8 cellular contexts compared by ENCODE assay signal in the genomic region with DNA sequence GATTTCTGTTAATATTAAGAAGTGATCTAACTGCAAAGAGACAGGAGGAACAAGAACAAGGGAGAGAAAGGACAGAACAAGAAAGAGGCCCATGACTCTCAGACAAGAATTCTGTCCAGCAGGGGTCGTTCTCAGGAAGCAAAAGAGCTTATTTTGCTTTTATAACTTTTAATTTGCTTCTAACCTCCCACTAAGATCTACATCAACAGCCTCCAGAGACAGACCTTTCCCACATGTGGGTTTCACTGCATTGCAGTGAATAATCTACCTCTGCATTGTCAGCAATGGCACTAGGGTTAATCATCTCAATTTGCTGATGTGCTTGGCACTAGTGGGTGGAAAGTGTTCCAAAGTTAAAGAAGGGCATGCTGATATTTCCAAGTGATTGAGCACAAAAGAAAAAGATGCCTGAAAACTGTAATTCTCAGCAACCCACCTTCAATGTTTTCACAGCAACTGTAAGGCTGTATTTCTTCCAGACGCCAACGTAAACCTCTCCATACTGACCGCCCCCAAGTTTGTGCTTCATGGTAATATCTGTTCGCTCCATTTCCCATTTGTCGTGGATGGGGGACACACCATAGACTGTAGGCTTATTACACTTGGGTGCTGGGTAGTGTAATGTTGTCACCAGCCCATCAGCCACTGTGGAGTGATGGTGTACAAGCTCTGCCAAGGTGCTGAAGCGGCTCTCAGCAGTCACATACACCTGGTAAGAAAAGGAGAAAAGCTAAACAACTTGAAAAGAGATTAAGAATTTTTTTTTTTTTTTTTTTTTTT. TPM values are rescaled to one million over a fixed set of nuclear protein-coding genes. Genes with fewer than 3 reads are reported as not detected.
DNase-seq lines count a peak whose midpoint lies in the region; ATAC-seq and TF ChIP-seq lines count a peak whose summit lies in the region.

No MANE protein-coding gene starts in this region.

- CTCF ChIA-PET in PC-9 (lab: Charles Lee) (interaction anchor here (0.6 to 1.0 kb wide), 3 partner anchors 23 to 60 kb away, joined by 3 to 6 read pairs (median 4); no protein-coding TSS in a partner anchor), mammary epithelial cell (lab: Charles Lee; ENCODE audit: low non-redundant PET) (interaction anchor here (0.8 kb wide), 1 partner anchor 241 kb away, joined by 4 read pairs; no protein-coding TSS in a partner anchor)

- DNase-seq in stimulated activated CD4-positive, alpha-beta T cell treated with anti-CD3 and anti-CD28 coated beads, Interleukin-15, amount 100 ng/mL, for 24 hours: peak; percentile 51
- no peak for DNase-seq in stimulated activated CD4-positive, alpha-beta T cell treated with anti-CD3 and anti-CD28 coated beads, Interleukin-12 subunit alpha, Interleukin-12 subunit beta, amount 100 ng/mL, for 4 hours
- DNase-seq in PC-9 (peak; percentile 15 to 40), mammary epithelial cell (no peak), stomach (no peak), AG08396 (ENCODE audit: low spot score) (no peak)

- no peak overlapping the region for H3K27ac ChIP-seq in PC-9
- no peak overlapping the region for H3K27ac ChIP-seq in mammary epithelial cell (ENCODE audit: insufficient read depth, low read depth, low read length)
- H3K27ac ChIP-seq in liver (ENCODE audit: low read depth in 1 of 2, low read length in 2 of 2): peak overlapping the region in 1 of 2 donors; percentile 9
- no peak overlapping the region for H3K27ac ChIP-seq in stomach

- no peak for ATAC-seq in HG03280 (IDR thresholded peaks at IDR 0.05; ENCODE audit: unreplicated experiment)

- no peaks in the 10 kb centered on the region for H3K27me3 ChIP-seq in PC-9 (ENCODE audit: insufficient read depth, low read depth)
- no peaks in the 10 kb centered on the region for H3K27me3 ChIP-seq in mammary epithelial cell (ENCODE audit: insufficient read depth, low read length)
- H3K27me3 ChIP-seq in liver (ENCODE audit: control insufficient read depth in 4 of 4, insufficient read depth in 4 of 4, low read length in 3 of 4): no peaks in the 10 kb centered on the region
- H3K27me3 ChIP-seq in stomach: no peaks in the 10 kb centered on the region

- H3K4me3 ChIP-seq in PC-9 (no peak overlapping the region), mammary epithelial cell (replicated peaks in 1 of 3; ENCODE audit: insufficient read depth in 1 of 3, low read depth in 2 of 3, low read length in 3 of 3) (no peak overlapping the region), liver (ENCODE audit: low read depth in 1 of 3, low read length in 3 of 3) (no peak overlapping the region), stomach (no peak overlapping the region)

- peaks cover 41% of the 10 kb centered on the region for H3K36me3 ChIP-seq in PC-9 (ENCODE audit: low read depth)
- peaks cover 34% of the 10 kb centered on the region for H3K36me3 ChIP-seq in mammary epithelial cell (ENCODE audit: insufficient read depth, low read length)
- H3K36me3 ChIP-seq in liver (ENCODE audit: control insufficient read depth in 4 of 4, insufficient read depth in 3 of 4, low read depth in 1 of 4, low read length in 3 of 4): peaks cover 1 to 8% (median 6%) of the 10 kb centered on the region in 4 donors
- peaks cover 5 to 71% (median 60%) of the 10 kb centered on the region in 4 donors for H3K36me3 ChIP-seq in stomach

- no peaks in the 10 kb centered on the region for H3K9me2 ChIP-seq in PC-9 (ENCODE audit: insufficient read depth)

- dilution Hi-C loops in mammary epithelial cell (cut with HindIII; ENCODE audit: low sequenced_read_pairs): no loop called here

- TF ChIP-seq CTCF in PC-9 (conservative IDR thresholded peaks at IDR 0.05) (peak; percentile 78), mammary epithelial cell (conservative IDR thresholded peaks at IDR 0.05 in 1 of 2, IDR thresholded peaks at IDR 0.05 in 1 of 2; ENCODE audit: extremely low read depth in 1 of 2, insufficient read depth in 1 of 2, low read depth in 1 of 2, low read length in 2 of 2) (peak; percentile 55 to 64), liver (IDR thresholded peaks at IDR 0.05; ENCODE audit: low read depth, low read length, missing input control) (peak; percentile 55), stomach (IDR thresholded peaks at IDR 0.05) (peak in 4 of 7 experiments; percentile 40 to 62 (median 54))

- H3K9me3 ChIP-seq in PC-9 (ENCODE audit: insufficient read depth, low read depth): no peaks in the 10 kb centered on the region
- no peaks in the 10 kb centered on the region for H3K9me3 ChIP-seq in mammary epithelial cell (replicated peaks; ENCODE audit: insufficient read depth, low read length)
- H3K9me3 ChIP-seq in liver (ENCODE audit: control insufficient read depth in 4 of 4, low read length in 3 of 4): no peaks in the 10 kb centered on the region
- no peaks in the 10 kb centered on the region for H3K9me3 ChIP-seq in stomach

- BruUV-seq in PC-9 (replicated peaks; lab: Mats Ljungman, UMichigan) (no TSS peak), mammary epithelial cell (replicated peaks; lab: Mats Ljungman, UMichigan) (no TSS peak)

- WGBS in mammary epithelial cell (ENCODE audit: low coverage, missing lambda C conversion rate): 83% methylated on average over 7 of the region's 7 CpGs
- WGBS in liver: 85% methylated on average over 7 of the region's 7 CpGs
- 81 to 86% (median 86%) methylated on average over 7 of the region's 7 CpGs for WGBS in stomach, 5 donors

- H4K20me1 ChIP-seq in PC-9 (ENCODE audit: insufficient read depth) (no peaks in the 10 kb centered on the region), mammary epithelial cell (ENCODE audit: insufficient read depth, low read length) (no peaks in the 10 kb centered on the region)

- no peak overlapping the region for H3K9ac ChIP-seq in mammary epithelial cell (ENCODE audit: insufficient read depth, low read length)
- peak overlapping the region in 1 of 2 donors; percentile 16 for H3K9ac ChIP-seq in liver (ENCODE audit: low read depth in 1 of 2, low read length in 2 of 2)

- no peak overlapping the region for H2AFZ ChIP-seq in PC-9
- H2AFZ ChIP-seq in mammary epithelial cell (ENCODE audit: low read depth, low read length): no peak overlapping the region

- H3K4me1 ChIP-seq in PC-9 (replicated peaks; ENCODE audit: insufficient read depth) (no peaks in the 10 kb centered on the region; the same call in 1 of the 2 replicates), mammary epithelial cell (ENCODE audit: insufficient read depth, low read length) (peaks cover 21% of the 10 kb centered on the region), liver (ENCODE audit: control insufficient read depth in 4 of 4, insufficient read depth in 4 of 4, low read length in 3 of 4) (peaks cover 3 to 23% (median 18%) of the 10 kb centered on the region in 4 donors), stomach (peaks cover 0 to 7% (median 2%) of the 10 kb centered on the region in 4 donors)

- in situ Hi-C loops in mammary epithelial cell (cut with MboI; ENCODE audit: low sequenced_read_pairs in 2 of 2): loop anchor here in 1 of 2 donors (25.0 kb wide), 1 partner anchor 91 kb away; no protein-coding TSS in a partner anchor

- POLR2A ChIA-PET in PC-9 (lab: Charles Lee; ENCODE audit: unreplicated experiment): interaction anchor here (0.6 kb wide), 1 partner anchor 110 kb away, joined by 3 read pairs; no protein-coding TSS in a partner anchor

- no peak overlapping the region for H3K4me2 ChIP-seq in PC-9
- no peak overlapping the region for H3K4me2 ChIP-seq in mammary epithelial cell (ENCODE audit: insufficient read depth, low read depth, low read length)

- peaks cover 4% of the 10 kb centered on the region; the same call in 1 of the 2 replicates for H3F3A ChIP-seq in PC-9 (ENCODE audit: insufficient read depth, low read depth)

- peak; percentile 86 to 89 for TF ChIP-seq RAD21 in liver (IDR thresholded peaks at IDR 0.05)

- intact Hi-C loops in PC-9 (cut with micrococcal nuclease; ENCODE audit: unreplicated experiment) (loop anchor here (1.0 kb wide), 3 partner anchors 73 to 248 kb away; no protein-coding TSS in a partner anchor), mammary epithelial cell (cut with micrococcal nuclease) (loop anchor here (1.0 to 5.0 kb wide), 3 partner anchors 73 to 246 kb away; a partner anchor contains a TSS), stomach (cut with DNase I; ENCODE audit: low total_unique reads) (no loop called here)

- H3K79me2 ChIP-seq in PC-9 (ENCODE audit: low read depth) (peaks cover 11% of the 10 kb centered on the region), mammary epithelial cell (ENCODE audit: insufficient read depth, low read length) (peaks cover 81% of the 10 kb centered on the region)

- TF ChIP-seq EP300 in stomach (IDR thresholded peaks at IDR 0.05): no peak

- TF ChIP-seq POLR2A in stomach (IDR thresholded peaks at IDR 0.05): no peak

TF ChIP-seq in liver, 16 proteins besides CTCF, POLR2A, EP300 and RAD21:
- TF ChIP-seq, protein P1, sequence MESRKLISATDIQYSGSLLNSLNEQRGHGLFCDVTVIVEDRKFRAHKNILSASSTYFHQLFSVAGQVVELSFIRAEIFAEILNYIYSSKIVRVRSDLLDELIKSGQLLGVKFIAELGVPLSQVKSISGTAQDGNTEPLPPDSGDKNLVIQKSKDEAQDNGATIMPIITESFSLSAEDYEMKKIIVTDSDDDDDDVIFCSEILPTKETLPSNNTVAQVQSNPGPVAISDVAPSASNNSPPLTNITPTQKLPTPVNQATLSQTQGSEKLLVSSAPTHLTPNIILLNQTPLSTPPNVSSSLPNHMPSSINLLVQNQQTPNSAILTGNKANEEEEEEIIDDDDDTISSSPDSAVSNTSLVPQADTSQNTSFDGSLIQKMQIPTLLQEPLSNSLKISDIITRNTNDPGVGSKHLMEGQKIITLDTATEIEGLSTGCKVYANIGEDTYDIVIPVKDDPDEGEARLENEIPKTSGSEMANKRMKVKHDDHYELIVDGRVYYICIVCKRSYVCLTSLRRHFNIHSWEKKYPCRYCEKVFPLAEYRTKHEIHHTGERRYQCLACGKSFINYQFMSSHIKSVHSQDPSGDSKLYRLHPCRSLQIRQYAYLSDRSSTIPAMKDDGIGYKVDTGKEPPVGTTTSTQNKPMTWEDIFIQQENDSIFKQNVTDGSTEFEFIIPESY (IDR thresholded peaks at IDR 0.05): peak; percentile 16
- no peak for TF ChIP-seq FOXA1 (IDR thresholded peaks at IDR 0.05)
TF ChIP-seq in liver: peak in this region for 1.

RNA-seq across cellular contexts. Expression of a gene that starts 39.5 kb away (rescaled TPM):
- 31.6 and 35.6 TPM in 2 replicates for total RNA-seq in PC-9 (2021)
- total RNA-seq in mammary epithelial cell: 10 to 100 TPM; 33.5 to 38.0 TPM
- polyA plus RNA-seq in mammary epithelial cell: 34.9 TPM
- 96.3 TPM for polyA minus RNA-seq in mammary epithelial cell
- total RNA-seq in liver: 10 to 100 TPM; 21.1 to 31.0 TPM
- polyA plus RNA-seq in liver: 10 to 100 TPM; 14.3 to 25.9 TPM
- 100 to 1,000 TPM in 1 of 5 donors, 10 to 100 TPM in 3, 1 to 10 TPM in 1; 5.3 to 285 (median 32.1) TPM for total RNA-seq in stomach
- polyA plus RNA-seq in stomach: 10 to 100 TPM in 2 of 3 donors, 1 to 10 TPM in 1; 8.2 to 13.3 (median 10.6) TPM

Comparison
In these comparisons a context has a peak if more than half of its experiments do, and no peak if none do; other contexts are left out.
1. DNase-seq: peak in stimulated activated CD4-positive, alpha-beta T cell treated with anti-CD3 and anti-CD28 coated beads, Interleukin-15, amount 100 ng/mL, for 24 hours (single experiment) and PC-9 (2 of 2); none in stimulated activated CD4-positive, alpha-beta T cell treated with anti-CD3 and anti-CD28 coated beads, Interleukin-12 subunit alpha, Interleukin-12 subunit beta, amount 100 ng/mL, for 4 hours (single experiment), mammary epithelial cell (single experiment), stomach (single experiment) and AG08396 (single experiment).
2. Peak in every context shown above with its lines, with median percentiles within 50 percentile points of each other: CTCF ChIP-seq.